8 cellular contexts compared by ENCODE assay signal in the genomic region with DNA sequence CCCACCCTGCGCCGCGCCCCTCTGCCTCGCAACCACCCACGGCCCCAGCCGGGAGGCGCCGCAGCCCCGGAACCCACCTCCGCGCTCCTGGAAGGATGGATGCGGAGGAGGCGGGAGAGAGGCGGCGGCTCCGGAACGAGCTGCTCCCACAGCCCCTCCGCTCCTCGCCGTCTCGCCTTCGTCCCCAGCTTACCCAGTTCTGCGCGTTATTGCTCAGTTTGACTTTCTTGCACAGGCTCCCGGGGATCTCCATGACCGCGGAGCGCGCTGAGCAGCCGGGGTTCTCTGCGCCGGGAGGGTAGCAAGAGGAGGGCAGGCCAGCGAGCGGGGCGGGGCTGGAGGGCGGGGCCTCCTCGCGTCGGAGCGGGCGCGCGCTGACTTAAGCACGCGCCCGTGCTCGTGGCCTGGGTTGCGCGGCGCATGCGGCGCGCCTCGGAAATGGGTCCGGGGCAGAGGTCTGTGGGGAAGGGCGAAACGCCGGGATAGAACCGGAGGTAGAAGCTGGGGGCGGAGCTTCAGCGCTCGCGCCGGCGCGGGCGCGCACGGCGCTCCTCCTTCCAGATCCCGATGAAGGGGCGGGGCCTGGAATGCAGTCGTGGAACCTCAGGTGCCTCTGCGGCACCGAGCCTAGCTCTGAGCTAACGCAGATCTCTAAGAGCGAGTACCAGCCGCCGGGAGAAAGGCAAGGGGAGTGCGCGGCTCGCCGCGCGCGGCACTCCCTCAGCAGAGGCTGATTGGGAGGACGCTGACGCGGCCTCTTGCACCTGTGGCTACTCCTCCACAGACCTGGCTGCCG. TPM values are rescaled to one million over a fixed set of nuclear protein-coding genes. Genes with fewer than 3 reads are reported as not detected.
DNase-seq lines count a peak whose midpoint lies in the region; ATAC-seq and TF ChIP-seq lines count a peak whose summit lies in the region.

Gene PAPSS1, minus strand, starts transcription at position 308 of the 796 bp plus-strand sequence. Its CDS starts 55 bp downstream, at position 253.

- in situ Hi-C loops in T47D (cut with HindIII; ENCODE audit: low pct_unique_long_range_greater_than_20kb, low sequenced_read_pairs): no loop called here

- DNase-seq in AG04450 (ENCODE audit: low read depth, low spot score) (peak; percentile 91), NCI-H2196 treated with DMSO at 0.1 percent for 48 hours (lab: John Stamatoyannopoulos, UW; ENCODE audit: unreplicated experiment) (peak; percentile 79), T47D (ENCODE audit: low read depth in 1 of 2, low spot score in 1 of 2) (peak; percentile 69 to 97)

- no peaks in the 10 kb centered on the region for H3K27me3 ChIP-seq in AG04450 (ENCODE audit: control insufficient read depth, insufficient read depth, low read length)
- H3K27me3 ChIP-seq in iPS-18a (ENCODE audit: control insufficient read depth, insufficient read depth, low read length): no peaks in the 10 kb centered on the region
- H3K27me3 ChIP-seq in skeletal muscle satellite cell (ENCODE audit: control insufficient read depth, insufficient read depth, low read length): no peaks in the 10 kb centered on the region

- CTCF ChIA-PET in AG04450 (lab: Charles Lee): interaction anchor here (1.0 to 4.6 kb wide), 3 partner anchors 16 to 38 kb away, joined by 3 to 39 read pairs (median 5); no protein-coding TSS in a partner anchor

- no peaks in the 10 kb centered on the region for H3K4me1 ChIP-seq in iPS-18a (ENCODE audit: control insufficient read depth, low read depth, low read length)
- H3K4me1 ChIP-seq in skeletal muscle satellite cell (ENCODE audit: control insufficient read depth, insufficient read depth, low read length): peaks cover 19% of the 10 kb centered on the region

- no peaks in the 10 kb centered on the region for H3K36me3 ChIP-seq in iPS-18a (ENCODE audit: control insufficient read depth, low read depth, low read length)
- no peaks in the 10 kb centered on the region for H3K36me3 ChIP-seq in skeletal muscle satellite cell (ENCODE audit: insufficient read depth, low read length)

- H3K9me3 ChIP-seq in AG04450 (ENCODE audit: control insufficient read depth, insufficient read depth, low read length) (no peaks in the 10 kb centered on the region), iPS-18a (ENCODE audit: control insufficient read depth, low read depth, low read length) (no peaks in the 10 kb centered on the region), skeletal muscle satellite cell (replicated peaks; ENCODE audit: low read length) (no peaks in the 10 kb centered on the region)

- TF ChIP-seq CTCF in AG04450 (IDR thresholded peaks at IDR 0.05; ENCODE audit: low read depth, low read length) (no peak), VCaP (conservative IDR thresholded peaks at IDR 0.05) (no peak)

- peak within 1 kb of the TSS; percentile 90 for H3K27ac ChIP-seq in AG04450 (ENCODE audit: low read depth, low read length)
- peak within 1 kb of the TSS; percentile 94 for H3K27ac ChIP-seq in VCaP
- peak within 1 kb of the TSS; percentile 19 for H3K27ac ChIP-seq in iPS-18a (ENCODE audit: low read length)

- H3K4me2 ChIP-seq in skeletal muscle satellite cell (ENCODE audit: low read length): peak within 1 kb of the TSS; percentile 83

- peak within 1 kb of the TSS; percentile 81 for H3K4me3 ChIP-seq in AG04450 (ENCODE audit: low read depth, low read length)
- peak within 1 kb of the TSS; percentile 74 for H3K4me3 ChIP-seq in iPS-18a (ENCODE audit: low read length)
- peak within 1 kb of the TSS; percentile 98 for H3K4me3 ChIP-seq in skeletal muscle satellite cell (ENCODE audit: low read length)

- ATAC-seq in GM18907 (IDR thresholded peaks at IDR 0.05; ENCODE audit: unreplicated experiment) (peak; percentile 89), HG03139 (IDR thresholded peaks at IDR 0.05; ENCODE audit: unreplicated experiment) (peak; percentile 78)

- POLR2A ChIA-PET in AG04450 (lab: Yijun Ruan, JAX): interaction anchor here (0.6 to 1.7 kb wide), 8 partner anchors 15 to 1894 kb away, joined by 3 to 12 read pairs (median 4); partner anchors contain the start of gene OSTC

- H3K9ac ChIP-seq in iPS-18a (ENCODE audit: low read length) (peak within 1 kb of the TSS; percentile 20), skeletal muscle satellite cell (ENCODE audit: low read depth, low read length) (peak within 1 kb of the TSS; percentile 78)

RNA-seq across cellular contexts. Expression of gene PAPSS1, which starts in this region (rescaled TPM):
- polyA plus RNA-seq in AG04450 (2011; rRNA removed): 79.0 and 95.5 TPM in 2 replicates
- polyA minus RNA-seq in AG04450 (2011; rRNA and poly(A)+ RNA removed): 64.9 and 66.9 TPM in 2 replicates
- total RNA-seq in skeletal muscle satellite cell (2012; rRNA removed): 34.7 and 47.9 TPM in 2 replicates

Comparison
In these comparisons a context has a peak if more than half of its experiments do, and no peak if none do; other contexts are left out.
1. Peak in every context shown above with its lines: DNase-seq, ATAC-seq, H3K4me3 ChIP-seq and H3K27ac ChIP-seq.
2. H3K27ac ChIP-seq: peak in every context shown above with its lines; median percentile 94 in VCaP; 90 in AG04450; 19 in iPS-18a.